31 cellular contexts compared by ENCODE assay signal in the genomic region with DNA sequence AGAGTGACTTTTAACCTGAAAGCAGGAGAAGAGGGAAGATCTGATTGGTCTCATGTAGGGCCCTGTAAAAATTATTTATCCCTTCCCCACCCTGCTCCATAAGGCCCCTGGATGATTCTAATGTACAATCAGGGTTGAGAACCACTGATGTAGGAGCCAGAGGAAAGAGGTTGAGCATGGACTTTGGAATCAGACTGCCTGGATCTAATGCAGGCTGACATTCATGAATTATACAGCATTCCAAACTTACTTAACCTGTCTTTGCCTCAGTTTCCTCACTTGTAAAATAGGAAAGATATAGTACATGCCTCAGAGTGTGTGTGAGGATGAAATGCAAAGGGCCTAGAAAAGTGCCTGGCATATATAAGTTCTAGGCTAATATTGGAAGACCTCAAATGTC.
"Had no signal": no experiment of that assay in that cellular context is flagged by ENCODE, and none has a peak within 500 bp of the region (broad histone marks: within the 10 kb centered on the region; RNA-seq: fewer than 3 reads in every experiment).

No MANE protein-coding gene starts in this region.

- H3K36me3 Mint-ChIP-seq: natural killer cell; stimulated activated memory B cell treated with anti-CD40 and anti-IgM and Interleukin-4, amounts not matched to agents 10 μg/mL and 1 μg/mL and 100 μg/mL, for 72 hours had no signal

- H3K27me3 ChIP-seq: neural progenitor cell, ovary, right lobe of liver, sigmoid colon, spleen, thyroid gland, tibial nerve, upper lobe of left lung had no signal

- H3K4me2 ChIP-seq: neural progenitor cell, smooth muscle cell had no signal

- H3K4me3 ChIP-seq: neural progenitor cell, ovary, psoas muscle, right lobe of liver, sigmoid colon, smooth muscle cell, spleen, thoracic aorta, thyroid gland, tibial nerve, upper lobe of left lung had no signal

- H3K79me2 ChIP-seq: parathyroid adenoma had no signal

- H3K9me3 ChIP-seq: ovary, psoas muscle, right lobe of liver, sigmoid colon, spleen, thoracic aorta, thyroid gland, tibial nerve, upper lobe of left lung had no signal

- H3K4me1 ChIP-seq: neural progenitor cell, parathyroid adenoma, psoas muscle, thyroid gland had no signal

- H3K4me3 Mint-ChIP-seq: naive thymus-derived CD4-positive, alpha-beta T cell; natural killer cell; nephron; neural progenitor cell; stimulated activated memory B cell treated with anti-CD40 and anti-IgM and Interleukin-4, amounts not matched to agents 10 μg/mL and 1 μg/mL and 100 μg/mL, for 72 hours; stimulated activated naive CD8-positive, alpha-beta T cell treated with anti-CD3 and anti-CD28 coated beads, Interleukin-15, amount 100 ng/mL, for 72 hours had no signal

- H3K36me3 ChIP-seq: neural progenitor cell, ovary, right lobe of liver, sigmoid colon, spleen, thoracic aorta, thyroid gland, tibial nerve, upper lobe of left lung had no signal

- FAIRE-seq: urothelium cell line had no signal

- DNase-seq: naive thymus-derived CD4-positive, alpha-beta T cell; natural killer cell; occipital lobe; ovary; posterior cingulate gyrus; psoas muscle; right cardiac atrium; right lobe of liver; sigmoid colon; spleen; stimulated activated CD4-positive, alpha-beta T cell treated with anti-CD3 and anti-CD28 coated beads, Interleukin-12 subunit alpha, Interleukin-12 subunit beta, amount 100 ng/mL, for 4 hours; stimulated activated CD4-positive, alpha-beta T cell treated with anti-CD3 and anti-CD28 coated beads, Interleukin-1b, Interleukin-23, amount 100 ng/mL, for 48 hours; stimulated activated CD4-positive, alpha-beta T cell treated with anti-CD3 and anti-CD28 coated beads, Interleukin-4, amount 100 ng/mL, for 1 hour; stimulated activated CD4-positive, alpha-beta T cell treated with anti-CD3 and anti-CD28 coated beads, Interleukin-4, amount 100 ng/mL, for 4 hours; stimulated activated CD8-positive, alpha-beta memory T cell treated with anti-CD3 and anti-CD28 coated beads, Interleukin-4, amount 100 ng/mL, for 48 hours; stimulated activated naive CD4-positive, alpha-beta T cell; stimulated activated naive CD8-positive, alpha-beta T cell treated with anti-CD3 and anti-CD28 coated beads, Interleukin-15, amount 100 ng/mL, for 72 hours; stimulated activated naive CD8-positive, alpha-beta T cell treated with anti-CD3 and anti-CD28 coated beads, Interleukin-15, Interleukin-2, amounts not matched to agents 100 U/mL and 50 U/mL, for 24 hours; substantia nigra; thyroid gland; trophoblast cell; upper lobe of left lung had no signal

- H3K27ac ChIP-seq: neural progenitor cell, parathyroid adenoma, psoas muscle, right lobe of liver, sigmoid colon, spleen, thoracic aorta, thyroid gland, tibial nerve, upper lobe of left lung had no signal

- H3K9me3 Mint-ChIP-seq: naive thymus-derived CD4-positive, alpha-beta T cell; natural killer cell; nephron; neural progenitor cell; stimulated activated memory B cell treated with anti-CD40 and anti-IgM and Interleukin-4, amounts not matched to agents 10 μg/mL and 1 μg/mL and 100 μg/mL, for 72 hours; stimulated activated naive CD8-positive, alpha-beta T cell treated with anti-CD3 and anti-CD28 coated beads, Interleukin-15, amount 100 ng/mL, for 72 hours had no signal

- H2AFZ ChIP-seq: neural progenitor cell, parathyroid adenoma had no signal

- H3K9ac ChIP-seq: neural progenitor cell, parathyroid adenoma had no signal

- H3K27me3 Mint-ChIP-seq: naive thymus-derived CD4-positive, alpha-beta T cell; progenitor cell of endocrine pancreas; stimulated activated memory B cell treated with anti-CD40 and anti-IgM and Interleukin-4, amounts not matched to agents 10 μg/mL and 1 μg/mL and 100 μg/mL, for 72 hours; stimulated activated naive CD8-positive, alpha-beta T cell treated with anti-CD3 and anti-CD28 coated beads, Interleukin-15, amount 100 ng/mL, for 72 hours had no signal

- H3K27ac Mint-ChIP-seq: natural killer cell; nephron; neural progenitor cell; progenitor cell of endocrine pancreas; stimulated activated memory B cell treated with anti-CD40 and anti-IgM and Interleukin-4, amounts not matched to agents 10 μg/mL and 1 μg/mL and 100 μg/mL, for 72 hours had no signal

- ATAC-seq: naive thymus-derived CD4-positive, alpha-beta T cell; natural killer cell; psoas muscle; right cardiac atrium; stimulated activated memory B cell treated with anti-CD40 and anti-IgM and Interleukin-4, amounts not matched to agents 10 μg/mL and 1 μg/mL and 100 μg/mL, for 72 hours; stimulated activated naive CD8-positive, alpha-beta T cell treated with anti-CD3 and anti-CD28 coated beads, Interleukin-15, amount 100 ng/mL, for 72 hours; stimulated activated naive CD8-positive, alpha-beta T cell treated with anti-CD3 and anti-CD28 coated beads, Interleukin-15, Interleukin-2, amounts not matched to agents 100 U/mL and 50 U/mL, for 24 hours had no signal
